Comparison of ENCODE assay signal across 16 cellular contexts in the genomic region with DNA sequence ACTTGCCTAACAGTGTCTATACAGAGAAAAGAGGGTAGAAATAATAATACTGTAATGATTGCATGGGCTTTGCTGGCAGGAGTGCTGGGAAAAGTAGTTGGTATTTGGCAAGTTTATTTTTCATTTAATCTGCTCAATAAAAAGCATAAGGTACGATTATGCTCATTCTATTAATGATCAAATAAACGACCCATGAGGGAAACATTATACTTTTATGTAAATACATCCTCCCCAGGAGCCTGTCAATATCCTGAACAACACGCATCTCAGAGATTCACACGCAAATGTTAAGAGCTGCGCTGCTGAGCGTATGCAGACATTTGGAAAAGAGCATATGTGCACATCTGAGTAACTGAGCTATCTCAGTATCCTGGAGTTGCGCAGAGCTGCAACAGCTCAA.
DNase-seq lines count a peak whose midpoint lies in the region; ATAC-seq lines count a peak whose summit lies in the region.
"Had no signal": no experiment of that assay in that cellular context is flagged by ENCODE, and none has a peak within 500 bp of the region (broad histone marks: within the 10 kb centered on the region; RNA-seq: fewer than 3 reads in every experiment).

No MANE protein-coding gene starts in this region.

- DNase-seq in NCI-H82 (lab: John Stamatoyannopoulos, UW) (peak; percentile 48), NCI-H82 treated with DMSO at 0.1 percent for 48 hours (lab: John Stamatoyannopoulos, UW; ENCODE audit: unreplicated experiment) (no peak), NCI-H1694 (lab: John Stamatoyannopoulos, UW) (peak; percentile 52), NCI-H748 treated with DMSO at 0.1 percent for 48 hours (lab: John Stamatoyannopoulos, UW) (peak; percentile 89)
- DNase-seq: Calu3; CD4-positive, CD25-positive, alpha-beta regulatory T cell; NCI-H1048; NCI-H187 treated with DMSO at 0.1 percent for 48 hours; NK-92 treated with Interleukin-12 subunit alpha and Interleukin-12 subunit beta, amount 100 ng/mL, for 24 hours; OCI-M1; RPMI8226; SJCRH30; T-helper 17 cell had no signal

- ATAC-seq in GM19328 (IDR thresholded peaks at IDR 0.05; ENCODE audit: unreplicated experiment) (no peak), HG03354 (IDR thresholded peaks at IDR 0.05; ENCODE audit: poor library complexity, severe bottlenecking, unreplicated experiment) (no peak), HG02973 (IDR thresholded peaks at IDR 0.05; ENCODE audit: unreplicated experiment) (no peak)
- ATAC-seq: T-helper 17 cell had no signal
